14 cellular contexts compared by ENCODE assay signal in genomic region chr12:91179315-91179714, GRCh38. TPM values are rescaled to one million over a fixed set of nuclear protein-coding genes. Genes with fewer than 3 reads are reported as not detected.
DNase-seq lines count a peak whose midpoint lies in the region; ATAC-seq and TF ChIP-seq lines count a peak whose summit lies in the region.
"Had no signal": no experiment of that assay in that cellular context is flagged by ENCODE, and none has a peak within 500 bp of the region (broad histone marks: within the 10 kb centered on the region; RNA-seq: fewer than 3 reads in every experiment).

No MANE protein-coding gene starts in this region.

- 30 to 36% methylated on average over 7 of the region's 7 CpGs for WGBS in esophagus squamous epithelium, 2 donors
- 34 to 49% methylated on average over 7 of the region's 7 CpGs for WGBS in testis, 2 donors

- H3K9me3 ChIP-seq in esophagus squamous epithelium (no peaks in the 10 kb centered on the region), lower lobe of right lung (no peaks in the 10 kb centered on the region), testis (no peaks in the 10 kb centered on the region)

- H3K9me3 Mint-ChIP-seq in natural killer cell = no peaks in the 10 kb centered on the region
- H3K9me3 Mint-ChIP-seq: CD8-positive, alpha-beta T cell had no signal

- ATAC-seq in lower lobe of right lung (no peak), natural killer cell (no peak)
- ATAC-seq: CD8-positive, alpha-beta T cell; T-helper 17 cell had no signal

- H3K4me3 ChIP-seq in esophagus squamous epithelium = peak overlapping the region in 3 of 4 donors; percentile 41 to 62 (median 44)
- peak overlapping the region; percentile 43 for H3K4me3 ChIP-seq in lower lobe of right lung
- H3K4me3 ChIP-seq in testis = peak overlapping the region; percentile 25 to 36

- intact Hi-C loops in esophagus squamous epithelium (cut with DNase I) = loop anchor here (5.0 kb wide), 1 partner anchor 148 kb away; no protein-coding TSS in a partner anchor
- intact Hi-C loops in lower lobe of right lung (cut with DNase I) = loop anchor here (10.0 kb wide), 1 partner anchor 145 kb away; no protein-coding TSS in a partner anchor
- intact Hi-C loops in testis (cut with DNase I; ENCODE audit: low total_unique reads) = no loop called here
- intact Hi-C loops in natural killer cell (cut with micrococcal nuclease) = no loop called here

- peaks cover 0 to 12% (median 0%) of the 10 kb centered on the region in 3 donors for H3K4me1 ChIP-seq in esophagus squamous epithelium
- no peaks in the 10 kb centered on the region for H3K4me1 ChIP-seq in lower lobe of right lung
- no peaks in the 10 kb centered on the region for H3K4me1 ChIP-seq in testis

- peak overlapping the region; percentile 49 to 85 (median 78) for H3K27ac ChIP-seq in esophagus squamous epithelium
- H3K27ac ChIP-seq in lower lobe of right lung = peak overlapping the region; percentile 74
- peak overlapping the region; percentile 83 to 90 for H3K27ac ChIP-seq in testis

- peak; percentile 67 for DNase-seq in LHCN-M2 (ENCODE audit: low read depth)
- DNase-seq in esophagus squamous epithelium (lab: John Stamatoyannopoulos, UW) = no peak
- no peak for DNase-seq in lower lobe of right lung
- DNase-seq in testis = no peak
- DNase-seq in natural killer cell = no peak
- DNase-seq in NCI-H2107 (lab: John Stamatoyannopoulos, UW) = no peak
- DNase-seq in NCI-H128 (lab: John Stamatoyannopoulos, UW; ENCODE audit: unreplicated experiment) = no peak
- no peak for DNase-seq in SHP77 treated with DMSO at 0.1 percent for 48 hours (lab: John Stamatoyannopoulos, UW)
- DNase-seq: CD8-positive, alpha-beta T cell; Kasumi-1; NCI-H2171 treated with DMSO at 0.1 percent for 48 hours; stimulated activated CD4-positive, alpha-beta T cell treated with anti-CD3 and anti-CD28 coated beads, Interleukin-12 subunit alpha, Interleukin-12 subunit beta, amount 100 ng/mL, for 4 hours; T-helper 17 cell had no signal

- no peaks in the 10 kb centered on the region for H3K4me1 Mint-ChIP-seq in natural killer cell

- no peaks in the 10 kb centered on the region for H3K36me3 ChIP-seq in esophagus squamous epithelium
- H3K36me3 ChIP-seq in lower lobe of right lung = no peaks in the 10 kb centered on the region
- H3K36me3 ChIP-seq in testis (ENCODE audit: low read depth, missing control alignments) = no peaks in the 10 kb centered on the region

- TF ChIP-seq POLR2A in esophagus squamous epithelium (IDR thresholded peaks at IDR 0.05) (peak in 1 of 4 donors; percentile 56), testis (IDR thresholded peaks at IDR 0.05) (no peak)

- H3K27me3 ChIP-seq in esophagus squamous epithelium (no peaks in the 10 kb centered on the region), lower lobe of right lung (ENCODE audit: low read depth) (no peaks in the 10 kb centered on the region), testis (no peaks in the 10 kb centered on the region)

- H3K27ac Mint-ChIP-seq in natural killer cell = no peak overlapping the region
- H3K27ac Mint-ChIP-seq: activated naive CD8-positive, alpha-beta T cell; CD8-positive, alpha-beta T cell; T-helper 17 cell had no signal

- TF ChIP-seq CTCF in esophagus squamous epithelium (IDR thresholded peaks at IDR 0.05) (no peak), lower lobe of right lung (IDR thresholded peaks at IDR 0.05) (no peak), testis (IDR thresholded peaks at IDR 0.05) (no peak), natural killer cell (IDR thresholded peaks at IDR 0.05) (no peak)

- no peaks in the 10 kb centered on the region for H3K27me3 Mint-ChIP-seq in natural killer cell (ENCODE audit: low read depth in 2 of 2)

- no peak overlapping the region for H3K4me3 Mint-ChIP-seq in natural killer cell
- H3K4me3 Mint-ChIP-seq: activated naive CD8-positive, alpha-beta T cell; CD8-positive, alpha-beta T cell; T-helper 17 cell had no signal

- no peaks in the 10 kb centered on the region for H3K36me3 Mint-ChIP-seq in natural killer cell
- H3K36me3 Mint-ChIP-seq: activated naive CD8-positive, alpha-beta T cell; CD8-positive, alpha-beta T cell had no signal

RNA-seq across cellular contexts. Expression of gene DCN, which starts 3.3 kb away (rescaled TPM):
- 447 and 478 TPM in 2 replicates for total RNA-seq in LHCN-M2 (2014; rRNA removed)
- polyA plus RNA-seq in LHCN-M2 (2012) = 45.9 TPM
- 1,000 to 10,000 TPM in 1 of 4 donors, 100 to 1,000 TPM in 1, 10 to 100 TPM in 2; 50.1 to 1,296 (median 333) TPM for total RNA-seq in esophagus squamous epithelium
- 843 TPM for total RNA-seq in lower lobe of right lung
- 100 to 1,000 TPM; 144 to 329 TPM for total RNA-seq in testis
- 1,453 TPM for polyA plus RNA-seq in testis (ENCODE audit: insufficient read depth, low read depth, low replicate concordance)
- total RNA-seq in natural killer cell = under 1 TPM in 1 of 3 donors, not detected in 2; 0.90 TPM
- total RNA-seq: CD8-positive, alpha-beta T cell; T-helper 17 cell had no signal

Comparison
In these comparisons a context has a peak if more than half of its experiments do, and no peak if none do; other contexts are left out.
1. RNA of gene DCN, which starts 3.3 kb away (total RNA-seq): 843 TPM in lower lobe of right lung (single experiment), 50.1 to 1,296 TPM in esophagus squamous epithelium, 447 to 478 TPM in LHCN-M2 and 144 to 329 TPM in testis; 0.90 TPM in natural killer cell; every median in the first group is over 10 times any median in the second.
2. intact Hi-C loops: an anchor here in esophagus squamous epithelium (5.0 kb wide) and lower lobe of right lung (10.0 kb wide); none called in testis and natural killer cell.
3. Peak in every context shown above with its lines, with median percentiles within 50 percentile points of each other: H3K27ac ChIP-seq and H3K4me3 ChIP-seq.